Comparison of ENCODE assay signal across 1 cellular context in the genomic region with DNA sequence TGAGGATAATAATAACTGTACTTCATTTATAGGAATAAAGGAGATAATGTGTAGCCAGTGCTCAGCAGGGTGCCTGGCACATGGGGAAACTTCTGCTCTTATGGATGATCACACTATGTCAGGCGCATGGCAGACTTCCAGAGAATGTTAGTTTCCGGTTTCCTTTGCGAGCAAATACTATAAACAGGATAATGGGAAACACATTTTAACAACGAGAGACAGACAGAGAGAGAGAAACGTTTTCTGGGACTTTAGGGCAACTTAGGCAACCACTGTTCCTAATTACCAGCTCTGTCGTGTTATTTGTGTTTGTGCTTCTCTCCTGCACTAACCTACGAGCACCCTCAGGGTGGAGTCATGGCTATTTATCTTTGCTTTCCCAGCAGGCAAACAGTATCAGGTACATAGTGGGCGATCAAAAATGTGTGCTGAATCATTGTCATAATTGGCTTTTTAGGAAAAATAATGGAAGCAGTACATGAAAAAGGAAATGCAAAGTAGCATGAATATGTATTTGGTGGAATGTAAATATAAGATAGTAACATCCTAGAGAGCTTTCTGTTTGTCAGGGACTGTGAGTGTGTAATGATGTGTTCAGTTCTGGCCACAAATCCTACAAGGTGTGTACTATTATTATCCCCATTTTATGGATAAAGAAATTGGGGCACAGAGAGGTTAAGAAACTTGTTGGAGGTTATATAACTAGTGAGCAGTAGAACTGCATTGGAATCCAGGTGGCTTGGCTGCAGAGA.
TF ChIP-seq lines count a peak whose summit lies in the region.

No MANE protein-coding gene starts in this region.

TF ChIP-seq in GM23338, 12 proteins besides CTCF, POLR2A, EP300 and RAD21 (continued from another document):
- TF ChIP-seq ZNF462 (CRISPR knock-in tag; IDR thresholded peaks at IDR 0.05) = no peak
- TF ChIP-seq, protein P1, sequence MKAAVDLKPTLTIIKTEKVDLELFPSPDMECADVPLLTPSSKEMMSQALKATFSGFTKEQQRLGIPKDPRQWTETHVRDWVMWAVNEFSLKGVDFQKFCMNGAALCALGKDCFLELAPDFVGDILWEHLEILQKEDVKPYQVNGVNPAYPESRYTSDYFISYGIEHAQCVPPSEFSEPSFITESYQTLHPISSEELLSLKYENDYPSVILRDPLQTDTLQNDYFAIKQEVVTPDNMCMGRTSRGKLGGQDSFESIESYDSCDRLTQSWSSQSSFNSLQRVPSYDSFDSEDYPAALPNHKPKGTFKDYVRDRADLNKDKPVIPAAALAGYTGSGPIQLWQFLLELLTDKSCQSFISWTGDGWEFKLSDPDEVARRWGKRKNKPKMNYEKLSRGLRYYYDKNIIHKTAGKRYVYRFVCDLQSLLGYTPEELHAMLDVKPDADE (IDR thresholded peaks at IDR 0.05) = no peak
- TF ChIP-seq STAT1 (IDR thresholded peaks at IDR 0.05; ENCODE audit: unreplicated experiment) = no peak
- no peak for TF ChIP-seq NANOG (IDR thresholded peaks at IDR 0.05; ENCODE audit: borderline replicate concordance)
- TF ChIP-seq EZH2phosphoT487 (IDR thresholded peaks at IDR 0.05; ENCODE audit: unreplicated experiment) = no peak
- no peak for TF ChIP-seq ZNF331 (CRISPR knock-in tag; IDR thresholded peaks at IDR 0.05; ENCODE audit: low read depth)
